Comparison of ENCODE assay signal across 9 cellular contexts in genomic region chr15:91049378-91050127, GRCh38. TPM values are rescaled to one million over a fixed set of nuclear protein-coding genes. Genes with fewer than 3 reads are reported as not detected.
DNase-seq lines count a peak whose midpoint lies in the region; ATAC-seq, FAIRE-seq and TF ChIP-seq lines count a peak whose summit lies in the region.
"Had no signal": no experiment of that assay in that cellular context is flagged by ENCODE, and none has a peak within 500 bp of the region (broad histone marks: within the 10 kb centered on the region; RNA-seq: fewer than 3 reads in every experiment).

No MANE protein-coding gene starts in this region.

- DNase-seq in Ammon's horn (ENCODE audit: low spot score) (peak; percentile 88), NCI-H446 treated with DMSO at 0.1 percent for 48 hours (lab: John Stamatoyannopoulos, UW) (peak; percentile 13), endothelial cell of umbilical vein (ENCODE audit: low read depth, low spot score) (peak; percentile 66), mucosa of gallbladder (ENCODE audit: low spot score) (peak; percentile 70), suprapubic skin (ENCODE audit: low spot score in 2 of 2) (no peak)
- DNase-seq in activated CD4-positive, alpha-beta T cell treated with anti-CD3 and anti-CD28 coated beads, Interleukin-2, amount 10 ng/mL, durations not matched to agents 24 days and 14 days, result peak; percentile 91

- no peak overlapping the region for H3K4me2 ChIP-seq in endothelial cell of umbilical vein (ENCODE audit: insufficient read depth, low read length)

- TF ChIP-seq POLR2A in endothelial cell of umbilical vein (IDR thresholded peaks at IDR 0.05; ENCODE audit: low read depth, low read length) (no peak), suprapubic skin (IDR thresholded peaks at IDR 0.05) (no peak)

- H3K4me3 ChIP-seq in endothelial cell of umbilical vein (replicated peaks in 1 of 3; ENCODE audit: insufficient read depth in 1 of 3, low read depth in 1 of 3, low read length in 3 of 3), result no peak overlapping the region
- H3K4me3 ChIP-seq in suprapubic skin, result no peak overlapping the region

- intact Hi-C loops in activated CD4-positive, alpha-beta T cell treated with anti-CD3 and anti-CD28 coated beads, Interleukin-2, amount 10 ng/mL, durations not matched to agents 24 days and 14 days (cut with micrococcal nuclease), result loop anchor here (1.0 kb wide), 1 partner anchor 93 kb away; no protein-coding TSS in a partner anchor
- intact Hi-C loops in endothelial cell of umbilical vein (cut with micrococcal nuclease), result loop anchor here (1.0 kb wide), 1 partner anchor 93 kb away; no protein-coding TSS in a partner anchor

- peak; percentile 91 for FAIRE-seq in endothelial cell of umbilical vein (lab: Jason Lieb, UNC)

- H4K20me1 ChIP-seq in endothelial cell of umbilical vein (replicated peaks; ENCODE audit: control insufficient read depth, extremely low read depth, insufficient read depth, low read length), result no peaks in the 10 kb centered on the region

- H3K79me2 ChIP-seq in endothelial cell of umbilical vein (ENCODE audit: control insufficient read depth, insufficient read depth, low read length), result no peaks in the 10 kb centered on the region

- dilution Hi-C loops in endothelial cell of umbilical vein (cut with MboI; ENCODE audit: extremely low pct_ligation_motif_present, low sequenced_read_pairs), result no loop called here

- no peak overlapping the region for H3K27ac Mint-ChIP-seq in activated CD4-positive, alpha-beta T cell treated with anti-CD3 and anti-CD28 coated beads, Interleukin-2, amount 10 ng/mL, durations not matched to agents 24 days and 14 days

- no TSS peak for BruUV-seq in endothelial cell of umbilical vein (replicated peaks; lab: Mats Ljungman, UMichigan)

- TF ChIP-seq CTCF in endothelial cell of umbilical vein (IDR thresholded peaks at IDR 0.05; ENCODE audit: extremely low read depth in 1 of 2, insufficient read depth in 1 of 2, low read depth in 1 of 2, low read length in 2 of 2), result peak; percentile 26 to 62
- TF ChIP-seq CTCF in suprapubic skin (IDR thresholded peaks at IDR 0.05), result peak; percentile 23 to 61

- no peak overlapping the region for H2AFZ ChIP-seq in endothelial cell of umbilical vein (ENCODE audit: low read depth, low read length)

- peaks cover 38% of the 10 kb centered on the region for H3K27me3 Mint-ChIP-seq in activated CD4-positive, alpha-beta T cell treated with anti-CD3 and anti-CD28 coated beads, Interleukin-2, amount 10 ng/mL, durations not matched to agents 24 days and 14 days

- no peak overlapping the region for H3K9ac ChIP-seq in endothelial cell of umbilical vein (replicated peaks; ENCODE audit: extremely low read depth, insufficient read depth, low read length)

- TF ChIP-seq EP300 in suprapubic skin (IDR thresholded peaks at IDR 0.05), result no peak

- POLR2A ChIA-PET in endothelial cell of umbilical vein (lab: Charles Lee), result no interaction called here

- ATAC-seq in GM18870 (IDR thresholded peaks at IDR 0.05; ENCODE audit: unreplicated experiment), result peak; percentile 78
- ATAC-seq in HG03354 (IDR thresholded peaks at IDR 0.05; ENCODE audit: poor library complexity, severe bottlenecking, unreplicated experiment), result peak; percentile 75

- WGBS in suprapubic skin, result 28% methylated on average over 12 of the region's 12 CpGs

- H3K27ac ChIP-seq in endothelial cell of umbilical vein (ENCODE audit: insufficient read depth, low read depth, low read length) (no peak overlapping the region), suprapubic skin (no peak overlapping the region)

- no peaks in the 10 kb centered on the region for H3K9me1 ChIP-seq in endothelial cell of umbilical vein (replicated peaks; ENCODE audit: control insufficient read depth, extremely low read depth, insufficient read depth, low read length)

- CTCF ChIA-PET in endothelial cell of umbilical vein (lab: Charles Lee), result interaction anchor here (0.7 to 3.2 kb wide), 13 partner anchors 9 to 224 kb away, joined by 3 to 95 read pairs (median 5); partner anchors contain the start of genes HDDC3 and VPS33B

- peaks cover 9 to 11% of the 10 kb centered on the region in 2 experiments for H3K27me3 ChIP-seq in endothelial cell of umbilical vein (ENCODE audit: control insufficient read depth in 2 of 2, insufficient read depth in 2 of 2, low read length in 2 of 2)
- H3K27me3 ChIP-seq in suprapubic skin, result peaks cover 12% of the 10 kb centered on the region

- no peak overlapping the region for H3K4me3 Mint-ChIP-seq in activated CD4-positive, alpha-beta T cell treated with anti-CD3 and anti-CD28 coated beads, Interleukin-2, amount 10 ng/mL, durations not matched to agents 24 days and 14 days
- H3K4me3 Mint-ChIP-seq: IgD-negative memory B cell had no signal

- no peaks in the 10 kb centered on the region for H3K9me3 ChIP-seq in endothelial cell of umbilical vein (replicated peaks; ENCODE audit: control insufficient read depth, insufficient read depth, low read length)
- no peaks in the 10 kb centered on the region for H3K9me3 ChIP-seq in suprapubic skin

- H3K9me3 Mint-ChIP-seq in activated CD4-positive, alpha-beta T cell treated with anti-CD3 and anti-CD28 coated beads, Interleukin-2, amount 10 ng/mL, durations not matched to agents 24 days and 14 days, result no peaks in the 10 kb centered on the region
- H3K9me3 Mint-ChIP-seq: IgD-negative memory B cell had no signal

- H3K4me1 Mint-ChIP-seq in activated CD4-positive, alpha-beta T cell treated with anti-CD3 and anti-CD28 coated beads, Interleukin-2, amount 10 ng/mL, durations not matched to agents 24 days and 14 days, result peaks cover 24% of the 10 kb centered on the region

- H3K4me1 ChIP-seq in endothelial cell of umbilical vein (ENCODE audit: control insufficient read depth, extremely low read depth, insufficient read depth, low read length) (no peaks in the 10 kb centered on the region), suprapubic skin (peaks cover 5% of the 10 kb centered on the region)

- no peaks in the 10 kb centered on the region for H3K36me3 ChIP-seq in endothelial cell of umbilical vein (ENCODE audit: control insufficient read depth in 2 of 2, extremely low read depth in 1 of 2, insufficient read depth in 2 of 2, low read length in 2 of 2)
- no peaks in the 10 kb centered on the region for H3K36me3 ChIP-seq in suprapubic skin

- H3K36me3 Mint-ChIP-seq in activated CD4-positive, alpha-beta T cell treated with anti-CD3 and anti-CD28 coated beads, Interleukin-2, amount 10 ng/mL, durations not matched to agents 24 days and 14 days (ENCODE audit: low read depth), result no peaks in the 10 kb centered on the region
- H3K36me3 Mint-ChIP-seq: IgD-negative memory B cell had no signal

TF ChIP-seq in endothelial cell of umbilical vein, 7 proteins besides CTCF, POLR2A, EP300 and RAD21:
- no peak for TF ChIP-seq FOS (IDR thresholded peaks at IDR 0.05; ENCODE audit: borderline replicate concordance, insufficient read depth, low read length)
- TF ChIP-seq JUN (IDR thresholded peaks at IDR 0.05; ENCODE audit: borderline replicate concordance, insufficient read depth, insufficient read length, low read depth), result no peak
- TF ChIP-seq GATA2 (IDR thresholded peaks at IDR 0.05; ENCODE audit: insufficient read depth, insufficient read length, low read depth, low read length), result no peak
- no peak for TF ChIP-seq MYC (IDR thresholded peaks at IDR 0.05; ENCODE audit: low read depth, low read length)
- TF ChIP-seq POLR2AphosphoS5 (IDR thresholded peaks at IDR 0.05; ENCODE audit: insufficient read depth, low read depth, low read length), result no peak

RNA-seq across cellular contexts. Expression of gene VPS33B, which starts 27.2 kb away (rescaled TPM):
- total RNA-seq in activated CD4-positive, alpha-beta T cell treated with anti-CD3 and anti-CD28 coated beads, Interleukin-2, amount 10 ng/mL, durations not matched to agents 24 days and 14 days, result 18.9 and 19.5 TPM in 2 replicates
- 14.2 and 14.7 TPM in 2 replicates for total RNA-seq in endothelial cell of umbilical vein
- polyA plus RNA-seq in endothelial cell of umbilical vein, result 10.4 and 11.8 TPM in 2 replicates
- 10.1 and 10.4 TPM in 2 replicates for polyA plus RNA-seq in endothelial cell of umbilical vein (2011; cell fraction: cytosol; rRNA removed)
- 40.8 and 46.5 TPM in 2 replicates for polyA plus RNA-seq in endothelial cell of umbilical vein (2011; cell fraction: nucleus; rRNA removed)
- polyA plus RNA-seq in endothelial cell of umbilical vein (2012), result 16.4 and 17.4 TPM in 2 replicates
- 12.9 and 17.7 TPM in 2 replicates for polyA minus RNA-seq in endothelial cell of umbilical vein
- polyA minus RNA-seq in endothelial cell of umbilical vein (2011; cell fraction: cytosol; rRNA and poly(A)+ RNA removed), result 6.8 TPM
- polyA minus RNA-seq in endothelial cell of umbilical vein (2011; cell fraction: nucleus; rRNA and poly(A)+ RNA removed), result 9.3 and 14.6 TPM in 2 replicates
- total RNA-seq in mucosa of gallbladder, result 14.9 TPM
- total RNA-seq in suprapubic skin, result 10 to 100 TPM; 16.5 to 23.1 (median 18.4) TPM

RNA-seq across cellular contexts. Expression of gene SV2B, which starts 50.5 kb away (rescaled TPM):
- total RNA-seq in activated CD4-positive, alpha-beta T cell treated with anti-CD3 and anti-CD28 coated beads, Interleukin-2, amount 10 ng/mL, durations not matched to agents 24 days and 14 days, result 0.05 and 0.07 TPM in 2 replicates
- total RNA-seq in endothelial cell of umbilical vein (not detected in 2 replicates), mucosa of gallbladder (0.35 TPM), suprapubic skin (1 to 10 TPM in 1 of 4 donors, under 1 TPM in 3; 0.23 to 2.2 (median 0.62) TPM)
- polyA plus RNA-seq in endothelial cell of umbilical vein, result not detected in 2 replicates
- not detected in 2 replicates for polyA plus RNA-seq in endothelial cell of umbilical vein (2011; cell fraction: cytosol; rRNA removed)
- polyA plus RNA-seq in endothelial cell of umbilical vein (2011; cell fraction: nucleus; rRNA removed), result not detected in 2 replicates
- not detected in 2 replicates for polyA plus RNA-seq in endothelial cell of umbilical vein (2012)
- polyA minus RNA-seq in endothelial cell of umbilical vein, result not detected in 2 replicates
- 0.82 TPM for polyA minus RNA-seq in endothelial cell of umbilical vein (2011; cell fraction: cytosol; rRNA and poly(A)+ RNA removed)
- polyA minus RNA-seq in endothelial cell of umbilical vein (2011; cell fraction: nucleus; rRNA and poly(A)+ RNA removed), result not detected in 2 replicates

RNA-seq across cellular contexts. Expression of gene PRC1, which starts 55.2 kb away (rescaled TPM):
- 85.0 and 86.2 TPM in 2 replicates for total RNA-seq in activated CD4-positive, alpha-beta T cell treated with anti-CD3 and anti-CD28 coated beads, Interleukin-2, amount 10 ng/mL, durations not matched to agents 24 days and 14 days
- total RNA-seq in endothelial cell of umbilical vein (171 and 185 TPM in 2 replicates), mucosa of gallbladder (6.6 TPM), suprapubic skin (10 to 100 TPM; 17.6 to 41.2 (median 34.6) TPM)
- polyA plus RNA-seq in endothelial cell of umbilical vein, result 270 and 280 TPM in 2 replicates
- 182 and 231 TPM in 2 replicates for polyA plus RNA-seq in endothelial cell of umbilical vein (2011; cell fraction: cytosol; rRNA removed)
- polyA plus RNA-seq in endothelial cell of umbilical vein (2011; cell fraction: nucleus; rRNA removed), result 393 and 538 TPM in 2 replicates
- 76.1 and 156 TPM in 2 replicates for polyA plus RNA-seq in endothelial cell of umbilical vein (2012)
- polyA minus RNA-seq in endothelial cell of umbilical vein, result 235 and 275 TPM in 2 replicates
- 256 TPM for polyA minus RNA-seq in endothelial cell of umbilical vein (2011; cell fraction: cytosol; rRNA and poly(A)+ RNA removed)
- 92.1 and 129 TPM in 2 replicates for polyA minus RNA-seq in endothelial cell of umbilical vein (2011; cell fraction: nucleus; rRNA and poly(A)+ RNA removed)

Comparison
In these comparisons a context has a peak if more than half of its experiments do, and no peak if none do; other contexts are left out.
1. DNase-seq: peak in Ammon's horn (single experiment), NCI-H446 treated with DMSO at 0.1 percent for 48 hours (single experiment), activated CD4-positive, alpha-beta T cell treated with anti-CD3 and anti-CD28 coated beads, Interleukin-2, amount 10 ng/mL, durations not matched to agents 24 days and 14 days (single experiment), endothelial cell of umbilical vein (single experiment) and mucosa of gallbladder (single experiment); none in suprapubic skin (0 of 2).